11 cellular contexts compared by ENCODE assay signal in the genomic region with DNA sequence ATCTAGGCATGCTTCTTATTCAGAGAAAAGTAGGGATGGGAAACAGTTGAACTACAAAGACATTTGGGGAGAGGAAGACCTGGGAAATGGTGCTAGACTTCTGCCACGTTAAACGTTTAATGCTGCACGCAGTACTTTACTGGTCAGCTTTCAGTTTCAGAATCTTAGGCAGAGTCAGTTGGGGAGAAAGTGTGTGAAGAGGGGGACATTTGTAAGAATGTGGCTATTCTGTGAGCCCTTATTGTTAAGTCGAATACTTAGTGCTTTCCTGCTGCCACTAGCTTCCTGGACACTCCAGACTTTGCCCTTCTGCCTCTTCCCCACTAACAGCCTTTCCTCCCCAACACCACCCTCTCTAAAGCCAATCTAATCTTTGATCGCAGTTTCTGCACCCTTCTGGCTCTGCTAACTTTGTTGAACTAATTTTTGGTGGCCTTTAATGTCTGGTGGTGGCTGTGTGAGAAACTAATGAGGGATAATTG. TPM values are rescaled to one million over a fixed set of nuclear protein-coding genes. Genes with fewer than 3 reads are reported as not detected.
DNase-seq lines count a peak whose midpoint lies in the region; ATAC-seq and TF ChIP-seq lines count a peak whose summit lies in the region.
"Had no signal": no experiment of that assay in that cellular context is flagged by ENCODE, and none has a peak within 500 bp of the region (broad histone marks: within the 10 kb centered on the region; RNA-seq: fewer than 3 reads in every experiment).

No MANE protein-coding gene starts in this region.

- H3K4me1 Mint-ChIP-seq in activated CD4-positive, alpha-beta T cell treated with anti-CD3 and anti-CD28 coated beads, Interleukin-2, amount 10 ng/mL, durations not matched to agents 7 days and 5 days = peaks cover 10% of the 10 kb centered on the region
- peaks cover 2% of the 10 kb centered on the region for H3K4me1 Mint-ChIP-seq in mesothelial cell of epicardium

- H3K36me3 ChIP-seq in fibroblast of lung (ENCODE audit: control insufficient read depth, insufficient read depth, low read length) (no peaks in the 10 kb centered on the region), thyroid gland (no peaks in the 10 kb centered on the region)

- no peak overlapping the region for H2AFZ ChIP-seq in fibroblast of lung (ENCODE audit: low read length)

- H4K20me1 ChIP-seq in fibroblast of lung (ENCODE audit: control insufficient read depth, extremely low read depth, insufficient read depth, low read length) = no peaks in the 10 kb centered on the region

- no peak for TF ChIP-seq POLR2A in thyroid gland (IDR thresholded peaks at IDR 0.05)

- H3K27me3 Mint-ChIP-seq in activated CD4-positive, alpha-beta T cell treated with anti-CD3 and anti-CD28 coated beads, Interleukin-2, amount 10 ng/mL, durations not matched to agents 7 days and 5 days = no peaks in the 10 kb centered on the region
- no peaks in the 10 kb centered on the region for H3K27me3 Mint-ChIP-seq in mesothelial cell of epicardium (ENCODE audit: low read depth)
- H3K27me3 Mint-ChIP-seq: memory B cell had no signal

- peaks cover under 1% of the 10 kb centered on the region for H3K79me2 ChIP-seq in fibroblast of lung (ENCODE audit: control insufficient read depth, insufficient read depth, low read length)

- H3K36me3 Mint-ChIP-seq in activated CD4-positive, alpha-beta T cell treated with anti-CD3 and anti-CD28 coated beads, Interleukin-2, amount 10 ng/mL, durations not matched to agents 7 days and 5 days (ENCODE audit: low read depth) = no peaks in the 10 kb centered on the region
- no peaks in the 10 kb centered on the region for H3K36me3 Mint-ChIP-seq in mesothelial cell of epicardium
- H3K36me3 Mint-ChIP-seq: memory B cell had no signal

- H3K27ac Mint-ChIP-seq in activated CD4-positive, alpha-beta T cell treated with anti-CD3 and anti-CD28 coated beads, Interleukin-2, amount 10 ng/mL, durations not matched to agents 7 days and 5 days = peak overlapping the region; percentile 4
- no peak overlapping the region for H3K27ac Mint-ChIP-seq in mesothelial cell of epicardium
- H3K27ac Mint-ChIP-seq: memory B cell had no signal

- POLR2A ChIA-PET in activated CD4-positive, alpha-beta T cell treated with anti-CD3 and anti-CD28 coated beads, Interleukin-2, amount 10 ng/mL, durations not matched to agents 7 days and 5 days (lab: Charles Lee) = interaction anchor here (1.1 kb wide), 1 partner anchor 166 kb away, joined by 3 read pairs; no protein-coding TSS in a partner anchor

- H3K4me1 ChIP-seq in fibroblast of lung (ENCODE audit: control insufficient read depth, extremely low read depth, insufficient read depth, low read length) = peaks cover 13% of the 10 kb centered on the region
- H3K4me1 ChIP-seq in thyroid gland = peaks cover 39 to 59% of the 10 kb centered on the region in 2 donors

- TF ChIP-seq CTCF in fibroblast of lung (conservative IDR thresholded peaks at IDR 0.05 in 1 of 2, IDR thresholded peaks at IDR 0.05 in 1 of 2; ENCODE audit: low read depth in 1 of 2, low read length in 2 of 2) = no peak
- TF ChIP-seq CTCF in thyroid gland (IDR thresholded peaks at IDR 0.05) = no peak
- TF ChIP-seq CTCF in mesothelial cell of epicardium (IDR thresholded peaks at IDR 0.05; ENCODE audit: unreplicated experiment) = no peak

- H3K4me3 ChIP-seq in fibroblast of lung (replicated peaks in 1 of 4; ENCODE audit: control extremely low read depth in 1 of 4, insufficient read depth in 1 of 4, low read depth in 3 of 4, low read length in 4 of 4) (no peak overlapping the region), thyroid gland (replicated peaks in 1 of 3) (no peak overlapping the region)

- H3K4me3 Mint-ChIP-seq in activated CD4-positive, alpha-beta T cell treated with anti-CD3 and anti-CD28 coated beads, Interleukin-2, amount 10 ng/mL, durations not matched to agents 7 days and 5 days = no peak overlapping the region
- no peak overlapping the region for H3K4me3 Mint-ChIP-seq in mesothelial cell of epicardium
- H3K4me3 Mint-ChIP-seq: memory B cell had no signal

- ATAC-seq in HG03342 (IDR thresholded peaks at IDR 0.05; ENCODE audit: unreplicated experiment) = peak; percentile 71
- ATAC-seq in HG03045 (IDR thresholded peaks at IDR 0.05; ENCODE audit: unreplicated experiment) = no peak

- 61 to 69% methylated on average over 5 of the region's 5 CpGs for WGBS in thyroid gland, 2 donors

- intact Hi-C loops in thyroid gland (cut with DNase I) = no loop called here

- H3K9me3 ChIP-seq in fibroblast of lung (ENCODE audit: control insufficient read depth, insufficient read depth, low read depth, low read length) (no peaks in the 10 kb centered on the region), thyroid gland (no peaks in the 10 kb centered on the region)

- CTCF ChIA-PET in activated CD4-positive, alpha-beta T cell treated with anti-CD3 and anti-CD28 coated beads, Interleukin-2, amount 10 ng/mL, durations not matched to agents 7 days and 5 days (lab: Charles Lee) = interaction anchor here (1.5 kb wide), 1 partner anchor 62 kb away, joined by 3 read pairs; no protein-coding TSS in a partner anchor

- H3K27ac ChIP-seq in fibroblast of lung (ENCODE audit: insufficient read depth, low read length) (peak overlapping the region; percentile 6), thyroid gland (peak overlapping the region in 2 of 3 donors; percentile 34 to 61)

- H3K27me3 ChIP-seq in fibroblast of lung (ENCODE audit: control insufficient read depth, insufficient read depth, low read length) (no peaks in the 10 kb centered on the region), thyroid gland (no peaks in the 10 kb centered on the region)

- peak overlapping the region; percentile 66 for H3K4me2 ChIP-seq in fibroblast of lung (ENCODE audit: extremely low read depth, insufficient read depth, low read length)

- DNase-seq in activated CD4-positive, alpha-beta T cell treated with anti-CD3 and anti-CD28 coated beads, Interleukin-2, amount 10 ng/mL, durations not matched to agents 7 days and 5 days = no peak
- DNase-seq in activated CD4-positive, alpha-beta T cell treated with anti-CD3 and anti-CD28 coated beads, Interleukin-2, amount 50 U/mL, for 4 hours = no peak
- DNase-seq in fibroblast of lung (ENCODE audit: low read depth in 2 of 2) = no peak
- DNase-seq in thyroid gland = no peak
- DNase-seq in SKM-1 treated with dmso at 0.1 percent for 144 hours (lab: John Stamatoyannopoulos, UW; ENCODE audit: unreplicated experiment) = no peak
- no peak for DNase-seq in mesothelial cell of epicardium (ENCODE audit: low spot score in 2 of 2, unreplicated experiment in 2 of 2)
- DNase-seq: effector CD8-positive, alpha-beta T cell; NCI-H1694 had no signal

- no peaks in the 10 kb centered on the region for H3K9me3 Mint-ChIP-seq in activated CD4-positive, alpha-beta T cell treated with anti-CD3 and anti-CD28 coated beads, Interleukin-2, amount 10 ng/mL, durations not matched to agents 7 days and 5 days
- no peaks in the 10 kb centered on the region for H3K9me3 Mint-ChIP-seq in mesothelial cell of epicardium
- H3K9me3 Mint-ChIP-seq: memory B cell had no signal

- no peak overlapping the region for H3K9ac ChIP-seq in fibroblast of lung (ENCODE audit: insufficient read depth, low read length)

RNA-seq across cellular contexts. Expression of gene CYSTM1, which starts 6.1 kb away (rescaled TPM):
- total RNA-seq in activated CD4-positive, alpha-beta T cell treated with anti-CD3 and anti-CD28 coated beads, Interleukin-2, amount 10 ng/mL, durations not matched to agents 7 days and 5 days = 10 to 100 TPM in 1 of 2 experiments, 1 to 10 TPM in 1; 8.6 to 10.3 TPM
- total RNA-seq in fibroblast of lung (18.7 and 24.3 TPM in 2 replicates), thyroid gland (100 to 1,000 TPM in 2 of 4 donors, 10 to 100 TPM in 2; 55.4 to 238 (median 112) TPM), mesothelial cell of epicardium (10.0 to 12.1 TPM (median 11.4 TPM) in 3 replicates)
- polyA plus RNA-seq in fibroblast of lung = 35.8 and 38.4 TPM in 2 replicates
- polyA plus RNA-seq in fibroblast of lung (2012) = 49.1 and 51.7 TPM in 2 replicates
- 48.8 and 70.1 TPM in 2 replicates for polyA minus RNA-seq in fibroblast of lung (ENCODE audit: low replicate concordance)

RNA-seq across cellular contexts. Expression of gene IGIP, which starts 55.3 kb away (rescaled TPM):
- total RNA-seq in activated CD4-positive, alpha-beta T cell treated with anti-CD3 and anti-CD28 coated beads, Interleukin-2, amount 10 ng/mL, durations not matched to agents 7 days and 5 days = 1 to 10 TPM; 5.1 to 5.3 TPM
- total RNA-seq in fibroblast of lung = 11.7 and 13.4 TPM in 2 replicates
- 1.5 and 3.8 TPM in 2 replicates for polyA plus RNA-seq in fibroblast of lung
- 2.2 and 5.1 TPM in 2 replicates for polyA plus RNA-seq in fibroblast of lung (2012)
- polyA minus RNA-seq in fibroblast of lung (ENCODE audit: low replicate concordance) = 3.5 and 4.1 TPM in 2 replicates
- 10 to 100 TPM; 25.1 to 41.3 (median 28.6) TPM for total RNA-seq in thyroid gland
- 2.6 to 3.2 TPM (median 2.8 TPM) in 3 replicates for total RNA-seq in mesothelial cell of epicardium
